In the genomic region with DNA sequence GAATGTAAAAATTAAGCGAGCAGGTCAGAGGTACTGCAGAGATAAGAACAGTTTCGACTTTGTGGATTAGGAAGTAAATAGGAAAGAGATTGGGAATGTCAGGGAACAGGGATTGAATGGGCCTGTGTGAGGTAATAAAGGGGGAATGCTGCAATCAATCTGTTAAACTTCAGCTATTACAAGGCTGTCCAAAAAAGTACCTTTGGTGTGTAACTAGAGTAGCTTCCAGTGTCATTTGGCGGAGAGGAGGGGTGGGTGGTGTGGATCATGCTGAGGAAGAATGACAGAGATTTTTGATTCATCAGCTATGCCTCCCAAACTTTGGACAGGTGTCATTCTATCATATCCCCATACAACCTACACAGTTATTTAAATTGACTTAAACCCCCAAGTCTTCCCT, we compare ENCODE assay signal across 28 cellular contexts.
"Had no signal": no experiment of that assay in that cellular context is flagged by ENCODE, and none has a peak within 500 bp of the region (broad histone marks: within the 10 kb centered on the region; RNA-seq: fewer than 3 reads in every experiment).

No MANE protein-coding gene starts in this region.

- H3K4me2 ChIP-seq: hepatocyte, neural progenitor cell, smooth muscle cell had no signal

- H3K79me2 ChIP-seq: hepatocyte had no signal

- H3K27ac ChIP-seq: heart left ventricle, hepatocyte, lower lobe of right lung, neural progenitor cell, neutrophil, ovary, sigmoid colon, tibial nerve, vagina had no signal

- ATAC-seq: heart left ventricle; left ventricle myocardium superior; lower lobe of right lung; natural killer cell; right cardiac atrium; stimulated activated memory B cell treated with anti-CD40 and anti-IgM and Interleukin-4, amounts not matched to agents 10 μg/mL and 1 μg/mL and 100 μg/mL, for 72 hours; stimulated activated naive CD8-positive, alpha-beta T cell treated with anti-CD3 and anti-CD28 coated beads, Interleukin-15, amount 100 ng/mL, for 72 hours had no signal

- H3K4me3 ChIP-seq: heart left ventricle, hepatocyte, lower lobe of right lung, neural progenitor cell, ovary, sigmoid colon, smooth muscle cell, tibial nerve, vagina had no signal

- H3K27me3 ChIP-seq: heart left ventricle, hepatocyte, neural progenitor cell, neutrophil, ovary, sigmoid colon, tibial nerve, vagina had no signal

- H2AFZ ChIP-seq: hepatocyte, neural progenitor cell had no signal

- H3K4me1 ChIP-seq: neural progenitor cell had no signal

- H3K9ac ChIP-seq: neural progenitor cell had no signal

- H3K9me3 ChIP-seq: lower lobe of right lung, neutrophil, ovary, vagina had no signal

- DNase-seq: heart left ventricle; islet precursor cell; left ventricle myocardium superior; lower lobe of right lung; mammary epithelial cell; mesendoderm; naive B cell; natural killer cell; nephron progenitor cell; occipital lobe; ovary; retina; right cardiac atrium; sigmoid colon; stimulated activated CD4-positive, alpha-beta T cell treated with anti-CD3 and anti-CD28 coated beads, Interleukin-1b, Interleukin-23, amount 100 ng/mL, for 48 hours; stimulated activated CD4-positive, alpha-beta T cell treated with anti-CD3 and anti-CD28 coated beads, Interleukin-2, amount 100 ng/mL, for 48 hours; stimulated activated CD4-positive, alpha-beta T cell treated with anti-CD3 and anti-CD28 coated beads, Interleukin-4, amount 100 ng/mL, for 4 hours; stimulated activated CD8-positive, alpha-beta memory T cell treated with anti-CD3 and anti-CD28 coated beads, Interleukin-4, amount 100 ng/mL, for 48 hours; stimulated activated naive CD4-positive, alpha-beta T cell treated with Interleukin-2 at 50 U/mL for 16 hours; stimulated activated naive CD8-positive, alpha-beta T cell treated with anti-CD3 and anti-CD28 coated beads, Interleukin-15, amount 100 ng/mL, for 72 hours; substantia nigra had no signal

- H3K36me3 ChIP-seq: lower lobe of right lung, neural progenitor cell, neutrophil, ovary, sigmoid colon, tibial nerve, vagina had no signal
